ENCODE assay signal across 1 cellular context in genomic region chr13:113220141-113220598, GRCh38.
TF ChIP-seq lines count a peak whose summit lies in the region.

No MANE protein-coding gene starts in this region.

TF ChIP-seq in HepG2, 621 proteins besides CTCF, POLR2A, EP300 and RAD21 (continued from another document and continues in another):
- TF ChIP-seq PAXIP1 (CRISPR knock-in tag; conservative IDR thresholded peaks at IDR 0.05) (peak; percentile 91), E2F5 (CRISPR knock-in tag; conservative IDR thresholded peaks at IDR 0.05) (no peak), KAT8 (CRISPR knock-in tag; IDR thresholded peaks at IDR 0.05) (peak; percentile 30; the same call in 1 of the 2 replicates), ZFP62 (CRISPR knock-in tag; IDR thresholded peaks at IDR 0.05) (no peak), ZNF383 (CRISPR knock-in tag; IDR thresholded peaks at IDR 0.05; ENCODE audit: borderline replicate concordance) (no peak), MBNL3 (CRISPR knock-in tag; conservative IDR thresholded peaks at IDR 0.05) (no peak), GLMP (CRISPR knock-in tag; IDR thresholded peaks at IDR 0.05; ENCODE audit: borderline replicate concordance) (no peak), TFAP4 (IDR thresholded peaks at IDR 0.05; ENCODE audit: borderline replicate concordance, low read depth) (peak; percentile 62; the same call in 1 of the 2 replicates), ZNF484 (CRISPR knock-in tag; IDR thresholded peaks at IDR 0.05; ENCODE audit: borderline replicate concordance, low read depth) (no peak), ZNF660 (CRISPR knock-in tag; IDR thresholded peaks at IDR 0.05; ENCODE audit: borderline replicate concordance, low read depth) (no peak), TAF1 (CRISPR knock-in tag; IDR thresholded peaks at IDR 0.05) (no peak), ZBTB21 (CRISPR knock-in tag; IDR thresholded peaks at IDR 0.05) (no peak), REL (CRISPR knock-in tag; conservative IDR thresholded peaks at IDR 0.05) (no peak), BORCS8-MEF2B (CRISPR knock-in tag; IDR thresholded peaks at IDR 0.05) (no peak), ZNF414 (CRISPR knock-in tag; IDR thresholded peaks at IDR 0.05) (no peak), KDM1A (CRISPR knock-in tag; IDR thresholded peaks at IDR 0.05) (no peak), ISL2 (CRISPR knock-in tag; IDR thresholded peaks at IDR 0.05) (peak; percentile 66; the same call in 1 of the 2 replicates), RORA (CRISPR knock-in tag; IDR thresholded peaks at IDR 0.05) (no peak), ZNF547 (CRISPR knock-in tag; IDR thresholded peaks at IDR 0.05) (no peak), AKNA (CRISPR knock-in tag; IDR thresholded peaks at IDR 0.05; ENCODE audit: borderline replicate concordance) (no peak), ATF7-NPFF (CRISPR knock-in tag; IDR thresholded peaks at IDR 0.05; ENCODE audit: low read depth) (no peak), BHLHE40 (IDR thresholded peaks at IDR 0.05; ENCODE audit: low read length) (peak; percentile 87), ZNF34 (CRISPR knock-in tag; IDR thresholded peaks at IDR 0.05; ENCODE audit: borderline replicate concordance) (no peak), IRF9 (CRISPR knock-in tag; IDR thresholded peaks at IDR 0.05; ENCODE audit: borderline replicate concordance) (0 out of 2 replicates have a peak, but pooled peaks have one; percentile 75), ZBTB49 (CRISPR knock-in tag; IDR thresholded peaks at IDR 0.05; ENCODE audit: borderline replicate concordance) (no peak), CHD2 (IDR thresholded peaks at IDR 0.05; ENCODE audit: low read depth, low read length) (no peak), MEIS1 (CRISPR knock-in tag; IDR thresholded peaks at IDR 0.05; ENCODE audit: borderline replicate concordance) (peak; percentile 52; the same call in 1 of the 2 replicates), ZNF749 (CRISPR knock-in tag; IDR thresholded peaks at IDR 0.05; ENCODE audit: borderline replicate concordance) (no peak), THRA (CRISPR knock-in tag; IDR thresholded peaks at IDR 0.05; ENCODE audit: borderline replicate concordance) (peak; percentile 87; the same call in 1 of the 2 replicates), SMC3 (IDR thresholded peaks at IDR 0.05; ENCODE audit: low read length) (no peak), ZNF432 (CRISPR knock-in tag; IDR thresholded peaks at IDR 0.05; ENCODE audit: borderline replicate concordance) (no peak), ZNF775 (CRISPR knock-in tag; IDR thresholded peaks at IDR 0.05; ENCODE audit: borderline replicate concordance) (no peak), MZF1 (CRISPR knock-in tag; IDR thresholded peaks at IDR 0.05; ENCODE audit: borderline replicate concordance) (no peak), U2AF2 (IDR thresholded peaks at IDR 0.05; ENCODE audit: low read depth, low read length) (no peak), SP4 (CRISPR knock-in tag; IDR thresholded peaks at IDR 0.05) (no peak), ZNF512B (CRISPR knock-in tag; IDR thresholded peaks at IDR 0.05; ENCODE audit: borderline replicate concordance) (no peak), ZGPAT (CRISPR knock-in tag; IDR thresholded peaks at IDR 0.05) (peak; percentile 66; the same call in 1 of the 2 replicates), SYNCRIP (IDR thresholded peaks at IDR 0.05; ENCODE audit: insufficient read depth, low read depth, low read length) (no peak)
